22 cellular contexts compared by ENCODE assay signal in genomic region chr1:71222668-71223067, GRCh38.
DNase-seq lines count a peak whose midpoint lies in the region; ATAC-seq, FAIRE-seq and TF ChIP-seq lines count a peak whose summit lies in the region.
"Had no signal": no experiment of that assay in that cellular context is flagged by ENCODE, and none has a peak within 500 bp of the region (broad histone marks: within the 10 kb centered on the region; RNA-seq: fewer than 3 reads in every experiment).

No MANE protein-coding gene starts in this region.

- no peak overlapping the region for H3K4me3 ChIP-seq in A673 (ENCODE audit: low read depth, low read length, poor library complexity, severe bottlenecking)
- no peak overlapping the region for H3K4me3 ChIP-seq in epithelial cell of esophagus (ENCODE audit: low read length)
- H3K4me3 ChIP-seq in neural progenitor cell = no peak overlapping the region
- no peak overlapping the region for H3K4me3 ChIP-seq in effector memory CD4-positive, alpha-beta T cell (ENCODE audit: insufficient read depth, low read depth, low read length, poor library complexity, severe bottlenecking)
- H3K4me3 ChIP-seq: body of pancreas, esophagus squamous epithelium had no signal

- no peak for ATAC-seq in GM21367 (IDR thresholded peaks at IDR 0.05; ENCODE audit: unreplicated experiment)
- ATAC-seq: body of pancreas had no signal

- no peak for TF ChIP-seq POLR2A in GM12892 (IDR thresholded peaks at IDR 0.05; ENCODE audit: low read depth, low read length)

- no peak overlapping the region for H3K9ac ChIP-seq in neural progenitor cell

- TF ChIP-seq CTCF in A673 (conservative IDR thresholded peaks at IDR 0.05; ENCODE audit: low read depth, low read length) (no peak), epithelial cell of esophagus (IDR thresholded peaks at IDR 0.05; ENCODE audit: insufficient read depth, low read depth, low read length, missing control alignments) (no peak), neural progenitor cell (IDR thresholded peaks at IDR 0.05) (no peak)

- peaks cover 4% of the 10 kb centered on the region for H3K4me1 Mint-ChIP-seq in neural progenitor cell
- H3K4me1 Mint-ChIP-seq: memory B cell had no signal

- H3K27ac Mint-ChIP-seq in neural progenitor cell = no peak overlapping the region
- H3K27ac Mint-ChIP-seq: activated T-helper 1 cell treated with anti-CD3 and anti-CD28 coated beads, Interleukin-12 subunit alpha, Interleukin-12 subunit beta, Interleukin-2, Interleukin-4 antibody, amounts not matched to agents 30 ng/mL and 10 ng/mL and 1 ng/mL, durations not matched to agents 14 hours and 24 hours and 36 hours; memory B cell had no signal

- no peaks in the 10 kb centered on the region for H3K4me1 ChIP-seq in A673 (ENCODE audit: insufficient read depth, low read length, poor library complexity, severe bottlenecking)
- no peaks in the 10 kb centered on the region for H3K4me1 ChIP-seq in neural progenitor cell
- no peaks in the 10 kb centered on the region for H3K4me1 ChIP-seq in effector memory CD4-positive, alpha-beta T cell (ENCODE audit: control insufficient read depth, insufficient read depth, low read length, poor library complexity, severe bottlenecking)
- H3K4me1 ChIP-seq: body of pancreas, esophagus squamous epithelium had no signal

- no peaks in the 10 kb centered on the region for H3K79me2 ChIP-seq in neural progenitor cell (ENCODE audit: low read depth)

- H3K36me3 Mint-ChIP-seq in neural progenitor cell = no peaks in the 10 kb centered on the region
- H3K36me3 Mint-ChIP-seq: memory B cell had no signal

- H3K36me3 ChIP-seq in A673 (ENCODE audit: insufficient read depth, low read length, poor library complexity, severe bottlenecking) (no peaks in the 10 kb centered on the region), neural progenitor cell (no peaks in the 10 kb centered on the region)
- no peaks in the 10 kb centered on the region for H3K36me3 ChIP-seq in effector memory CD4-positive, alpha-beta T cell (ENCODE audit: control insufficient read depth, insufficient read depth, low read length)
- H3K36me3 ChIP-seq: esophagus squamous epithelium had no signal

- H3K27me3 ChIP-seq in A673 (replicated peaks; ENCODE audit: insufficient read depth, low read depth, low read length, poor library complexity) = no peaks in the 10 kb centered on the region
- H3K27me3 ChIP-seq in neural progenitor cell = no peaks in the 10 kb centered on the region
- H3K27me3 ChIP-seq in effector memory CD4-positive, alpha-beta T cell (replicated peaks; ENCODE audit: control insufficient read depth, insufficient read depth, low read length, poor library complexity, severe bottlenecking) = no peaks in the 10 kb centered on the region
- H3K27me3 ChIP-seq: body of pancreas, esophagus squamous epithelium had no signal

- H3F3A ChIP-seq in neural progenitor cell (ENCODE audit: low read depth) = no peaks in the 10 kb centered on the region

- DNase-seq in A673 (ENCODE audit: low spot score) (peak; percentile 13), HK-2 (ENCODE audit: unreplicated experiment) (peak; percentile 2), RCC 7860 (ENCODE audit: low spot score) (peak; percentile 24), epithelial cell of esophagus (ENCODE audit: low read depth) (peak; percentile 28), GM12892 (ENCODE audit: insufficient read length) (no peak), neural progenitor cell (ENCODE audit: low spot score) (no peak)
- no peak for DNase-seq in effector memory CD4-positive, alpha-beta T cell
- DNase-seq: activated CD4-positive, alpha-beta T cell treated with anti-CD3 and anti-CD28 coated beads, Interleukin-2, amount 50 U/mL, for 1 hour; body of pancreas; esophagus squamous epithelium; NCI-H187; NCI-H2227 treated with DMSO at 0.1 percent for 48 hours; occipital lobe; Right ventricle myocardium superior; stimulated activated CD4-positive, alpha-beta T cell treated with anti-CD3 and anti-CD28 coated beads, Interleukin-2, amount 100 ng/mL, for 48 hours; stimulated activated naive CD4-positive, alpha-beta T cell treated with Interleukin-2 at 50 U/mL for 16 hours; SW 1271 had no signal

- FAIRE-seq in RCC 7860 (lab: Jason Lieb, UNC) (no peak), GM12892 (lab: Jason Lieb, UNC) (no peak)
- FAIRE-seq: colon, GM19239 had no signal

- H3K27ac ChIP-seq in A673 (ENCODE audit: low read depth, low read length, poor library complexity, severe bottlenecking) = no peak overlapping the region
- H3K27ac ChIP-seq in neural progenitor cell = no peak overlapping the region
- H3K27ac ChIP-seq in effector memory CD4-positive, alpha-beta T cell (ENCODE audit: insufficient read depth, low read length, poor library complexity, severe bottlenecking) = no peak overlapping the region
- H3K27ac ChIP-seq: body of pancreas had no signal

- POLR2A ChIA-PET in A673 (lab: Charles Lee; ENCODE audit: low non-redundant PET) = no interaction called here

- intact Hi-C loops in A673 (cut with micrococcal nuclease; ENCODE audit: unreplicated experiment) = no loop called here

- no peaks in the 10 kb centered on the region for H3K27me3 Mint-ChIP-seq in neural progenitor cell (ENCODE audit: insufficient read depth, low read depth)
- H3K27me3 Mint-ChIP-seq: memory B cell had no signal

- H4K20me1 ChIP-seq in neural progenitor cell (ENCODE audit: low read depth) = no peaks in the 10 kb centered on the region

- BruUV-seq in A673 (replicated peaks; lab: Mats Ljungman, UMichigan) = no TSS peak

- no peak overlapping the region for H3K4me3 Mint-ChIP-seq in neural progenitor cell
- H3K4me3 Mint-ChIP-seq: activated T-helper 1 cell treated with anti-CD3 and anti-CD28 coated beads, Interleukin-12 subunit alpha, Interleukin-12 subunit beta, Interleukin-2, Interleukin-4 antibody, amounts not matched to agents 30 ng/mL and 10 ng/mL and 1 ng/mL, durations not matched to agents 14 hours and 24 hours and 36 hours; memory B cell had no signal

- H3K9me3 ChIP-seq in A673 (ENCODE audit: low read depth, low read length, poor library complexity, severe bottlenecking) (no peaks in the 10 kb centered on the region), neural progenitor cell (ENCODE audit: low read depth) (no peaks in the 10 kb centered on the region)
- H3K9me3 ChIP-seq in effector memory CD4-positive, alpha-beta T cell (ENCODE audit: control insufficient read depth, low read length) = no peaks in the 10 kb centered on the region
- H3K9me3 ChIP-seq: body of pancreas, esophagus squamous epithelium had no signal

- H3K9me3 Mint-ChIP-seq in neural progenitor cell = no peaks in the 10 kb centered on the region
- H3K9me3 Mint-ChIP-seq: activated T-helper 1 cell treated with anti-CD3 and anti-CD28 coated beads, Interleukin-12 subunit alpha, Interleukin-12 subunit beta, Interleukin-2, Interleukin-4 antibody, amounts not matched to agents 30 ng/mL and 10 ng/mL and 1 ng/mL, durations not matched to agents 14 hours and 24 hours and 36 hours had no signal

- H2AFZ ChIP-seq in neural progenitor cell (replicated peaks) = no peak overlapping the region

- CTCF ChIA-PET in A673 (lab: Charles Lee) = no interaction called here

- no peak overlapping the region for H3K4me2 ChIP-seq in neural progenitor cell

Comparison
In these comparisons a context has a peak if more than half of its experiments do, and no peak if none do; other contexts are left out.
1. DNase-seq: peak in A673 (single experiment), HK-2 (single experiment), RCC 7860 (single experiment) and epithelial cell of esophagus (single experiment); none in GM12892 (single experiment), neural progenitor cell (single experiment) and effector memory CD4-positive, alpha-beta T cell (0 of 3).